Comparison of ENCODE assay signal across 19 cellular contexts in the genomic region with DNA sequence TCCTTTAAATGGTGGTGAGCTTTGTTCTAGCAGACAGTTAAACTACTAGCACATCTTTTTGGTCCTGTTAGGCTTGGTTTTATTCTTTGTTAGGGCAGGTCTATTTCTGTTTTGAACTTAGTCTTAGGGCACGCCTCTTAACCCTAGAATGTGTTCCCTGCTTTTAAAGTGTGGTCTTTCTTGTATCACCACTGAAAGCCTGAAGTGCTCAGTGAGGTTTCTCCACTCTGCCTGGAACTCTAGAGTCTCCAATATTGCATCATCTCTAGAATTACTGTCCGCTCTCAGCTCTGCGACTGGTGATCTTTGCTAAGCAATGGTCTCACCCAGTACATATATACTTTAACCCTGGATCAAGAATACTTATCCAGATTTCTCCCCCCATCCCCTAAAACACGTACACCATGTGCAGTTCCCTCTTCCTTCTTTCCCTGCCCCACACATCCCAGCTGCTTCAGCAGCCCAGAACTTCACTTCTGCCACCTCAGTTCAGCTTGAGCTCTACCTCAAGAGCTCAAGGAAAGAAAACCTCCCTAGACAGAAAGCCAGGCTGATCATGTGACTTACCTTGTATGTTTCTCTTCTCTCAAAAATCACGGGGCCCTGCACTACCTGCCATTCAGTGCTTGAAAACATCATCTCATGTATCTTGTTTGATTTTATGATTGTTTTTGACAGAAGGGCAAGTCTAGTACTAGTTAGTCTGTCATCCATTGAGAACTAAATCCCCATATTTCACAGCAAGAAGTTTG. TPM values are rescaled to one million over a fixed set of nuclear protein-coding genes. Genes with fewer than 3 reads are reported as not detected.
DNase-seq lines count a peak whose midpoint lies in the region; ATAC-seq and TF ChIP-seq lines count a peak whose summit lies in the region.
"Had no signal": no experiment of that assay in that cellular context is flagged by ENCODE, and none has a peak within 500 bp of the region (broad histone marks: within the 10 kb centered on the region; RNA-seq: fewer than 3 reads in every experiment).

No MANE protein-coding gene starts in this region.

- no peak overlapping the region for H3K4me2 ChIP-seq in mesenchymal stem cell (ENCODE audit: low read length, poor library complexity, severe bottlenecking)
- H3K4me2 ChIP-seq: BLaER1 had no signal

- no peaks in the 10 kb centered on the region for H3K27me3 ChIP-seq in CD8-positive, alpha-beta memory T cell (ENCODE audit: insufficient read depth, low read length, poor library complexity, severe bottlenecking)
- H3K27me3 ChIP-seq in mesenchymal stem cell (ENCODE audit: control insufficient read depth in 1 of 2, insufficient read depth in 1 of 2, low read length in 2 of 2) = peaks cover 0 to 10% of the 10 kb centered on the region in 2 experiments
- H3K27me3 ChIP-seq: BLaER1 had no signal

- no peak overlapping the region for H2AFZ ChIP-seq in mesenchymal stem cell (ENCODE audit: low read depth, low read length)

- H3K4me1 Mint-ChIP-seq in CD8-positive, alpha-beta memory T cell = peaks cover 62 to 74% (median 70%) of the 10 kb centered on the region in 3 donors
- H3K4me1 Mint-ChIP-seq in activated B cell treated with CpG ODN at 0.5 μM for 24 hours = peaks cover 83% of the 10 kb centered on the region

- H4K8ac ChIP-seq in mesenchymal stem cell (ENCODE audit: low read length) = no peak overlapping the region

- no peaks in the 10 kb centered on the region for H3K9me3 ChIP-seq in CD8-positive, alpha-beta memory T cell (ENCODE audit: low read length)
- no peaks in the 10 kb centered on the region for H3K9me3 ChIP-seq in mesenchymal stem cell (ENCODE audit: control insufficient read depth, low read length)
- H3K9me3 ChIP-seq: BLaER1, mucosa of descending colon, thoracic aorta had no signal

- H4K91ac ChIP-seq in mesenchymal stem cell (ENCODE audit: low read length) = no peak overlapping the region

- no peak for DNase-seq in CD8-positive, alpha-beta memory T cell
- DNase-seq in activated B cell treated with CpG ODN at 0.5 μM for 24 hours (no peak), mesenchymal stem cell (peak; percentile 52), mucosa of gallbladder (ENCODE audit: low spot score) (no peak), DMS79 (lab: John Stamatoyannopoulos, UW) (no peak), NCI-H526 treated with DMSO at 0.1 percent for 48 hours (lab: John Stamatoyannopoulos, UW) (no peak)
- DNase-seq: dermis blood vessel endothelial cell; head of caudate nucleus; kidney; mucosa of descending colon; NCI-H1092 treated with DMSO at 0.1 percent for 48 hours; NCI-H2171; NK-92 treated with Interleukin-12 subunit alpha and Interleukin-12 subunit beta, amount 100 ng/mL, for 24 hours had no signal

- H2BK5ac ChIP-seq in mesenchymal stem cell (ENCODE audit: low read depth, low read length, poor library complexity, severe bottlenecking) = no peak overlapping the region

- H3K18ac ChIP-seq in mesenchymal stem cell (ENCODE audit: low read depth in 1 of 2, low read length in 2 of 2) = no peak overlapping the region

- H3K9me3 Mint-ChIP-seq in CD8-positive, alpha-beta memory T cell = peaks cover 5 to 15% (median 9%) of the 10 kb centered on the region in 5 donors
- peaks cover 3% of the 10 kb centered on the region for H3K9me3 Mint-ChIP-seq in activated B cell treated with CpG ODN at 0.5 μM for 24 hours

- peaks cover 48% of the 10 kb centered on the region for H3K4me1 ChIP-seq in CD8-positive, alpha-beta memory T cell (ENCODE audit: insufficient read depth, low read length)
- H3K4me1 ChIP-seq in mesenchymal stem cell (ENCODE audit: control insufficient read depth, insufficient read depth, low read depth, low read length) = no peaks in the 10 kb centered on the region

- H3K27ac ChIP-seq in CD8-positive, alpha-beta memory T cell (ENCODE audit: low read depth, low read length) = no peak overlapping the region
- no peak overlapping the region for H3K27ac ChIP-seq in mesenchymal stem cell (ENCODE audit: low read length, poor library complexity, severe bottlenecking)
- H3K27ac ChIP-seq: BLaER1, thoracic aorta, VCaP had no signal

- H3K14ac ChIP-seq in mesenchymal stem cell (ENCODE audit: low read length in 2 of 2) = no peak overlapping the region

- POLR2A ChIA-PET in CD8-positive, alpha-beta memory T cell (lab: Charles Lee) = interaction anchor here (0.6 to 3.4 kb wide), 4 partner anchors 9 to 59 kb away, joined by 3 to 19 read pairs (median 12); a partner anchor contains a TSS
- POLR2A ChIA-PET in activated B cell treated with CpG ODN at 0.5 μM for 24 hours (lab: Charles Lee) = interaction anchor here (0.7 to 38.9 kb wide), 5 partner anchors 9 to 93 kb away, joined by 3 to 1269 read pairs (median 13); a partner anchor contains a TSS

- intact Hi-C loops in activated B cell treated with CpG ODN at 0.5 μM for 24 hours (cut with micrococcal nuclease) = loop anchor here (2.0 kb wide), 1 partner anchor 299 kb away; a partner anchor contains a TSS

- CTCF ChIA-PET in CD8-positive, alpha-beta memory T cell (lab: Charles Lee) = interaction anchor here (0.9 to 2.5 kb wide), 5 partner anchors 8 to 131 kb away, joined by 4 to 18 read pairs (median 5); no protein-coding TSS in a partner anchor
- CTCF ChIA-PET in activated B cell treated with CpG ODN at 0.5 μM for 24 hours (lab: Charles Lee) = interaction anchor here (0.7 to 3.6 kb wide), 6 partner anchors 9 to 131 kb away, joined by 3 to 15 read pairs (median 5); no protein-coding TSS in a partner anchor

- no peak overlapping the region for H2BK120ac ChIP-seq in mesenchymal stem cell (ENCODE audit: low read depth, low read length)

- no peak overlapping the region for H3K9ac ChIP-seq in mesenchymal stem cell (ENCODE audit: low read length)
- H3K9ac ChIP-seq: BLaER1 had no signal

- peak overlapping the region in 1 of 2 experiments; percentile 8 for H3K4ac ChIP-seq in mesenchymal stem cell (ENCODE audit: low read depth in 1 of 2, low read length in 2 of 2)

- TF ChIP-seq CTCF in activated B cell treated with CpG ODN at 0.5 μM for 24 hours (IDR thresholded peaks at IDR 0.05) = no peak

- H3K23ac ChIP-seq in mesenchymal stem cell (ENCODE audit: low read length in 2 of 2) = no peak overlapping the region

- peak overlapping the region in 6 of 7 donors; percentile 6 to 69 (median 22) for H3K4me3 Mint-ChIP-seq in CD8-positive, alpha-beta memory T cell
- H3K4me3 Mint-ChIP-seq in activated B cell treated with CpG ODN at 0.5 μM for 24 hours = peak overlapping the region; percentile 44

- 88% methylated on average over 4 of the region's 5 CpGs for WGBS in mesenchymal stem cell

- no peak overlapping the region for H3K4me3 ChIP-seq in CD8-positive, alpha-beta memory T cell (ENCODE audit: low read length)
- H3K4me3 ChIP-seq in mesenchymal stem cell (ENCODE audit: insufficient read depth in 1 of 2, low read depth in 1 of 2, low read length in 2 of 2) = no peak overlapping the region
- H3K4me3 ChIP-seq: BLaER1, mucosa of descending colon, thoracic aorta had no signal

- H3K79me1 ChIP-seq in mesenchymal stem cell (replicated peaks; ENCODE audit: low read length, poor library complexity, severe bottlenecking) = no peaks in the 10 kb centered on the region

- no peak overlapping the region for H2AK5ac ChIP-seq in mesenchymal stem cell (ENCODE audit: low read length, severe bottlenecking)

- H2BK15ac ChIP-seq in mesenchymal stem cell (ENCODE audit: low read depth, poor library complexity, severe bottlenecking) = no peak overlapping the region

- peak overlapping the region; percentile 89 to 99 (median 98) for H3K27ac Mint-ChIP-seq in CD8-positive, alpha-beta memory T cell
- peak overlapping the region; percentile 93 for H3K27ac Mint-ChIP-seq in activated B cell treated with CpG ODN at 0.5 μM for 24 hours
- H3K27ac Mint-ChIP-seq: progenitor cell of endocrine pancreas had no signal

- H3K36me3 Mint-ChIP-seq in CD8-positive, alpha-beta memory T cell = peaks cover 0 to 18% (median 0%) of the 10 kb centered on the region in 3 donors
- no peaks in the 10 kb centered on the region for H3K36me3 Mint-ChIP-seq in activated B cell treated with CpG ODN at 0.5 μM for 24 hours (ENCODE audit: low read depth)

- H3K36me3 ChIP-seq in CD8-positive, alpha-beta memory T cell (ENCODE audit: insufficient read depth, low read length) = no peaks in the 10 kb centered on the region
- no peaks in the 10 kb centered on the region for H3K36me3 ChIP-seq in mesenchymal stem cell (ENCODE audit: control insufficient read depth in 1 of 2, insufficient read depth in 2 of 2, low read depth in 1 of 2, low read length in 2 of 2)
- H3K36me3 ChIP-seq: BLaER1, thoracic aorta had no signal

- ATAC-seq in HG03039 (IDR thresholded peaks at IDR 0.05; ENCODE audit: unreplicated experiment) (peak; percentile 30), activated B cell treated with CpG ODN at 0.5 μM for 24 hours (ENCODE audit: low read depth) (no peak)
- ATAC-seq: esophagus mucosa, mucosa of descending colon had no signal

- H3K27me3 Mint-ChIP-seq in CD8-positive, alpha-beta memory T cell = peaks cover 0 to 2% of the 10 kb centered on the region in 2 donors
- H3K27me3 Mint-ChIP-seq in activated B cell treated with CpG ODN at 0.5 μM for 24 hours = no peaks in the 10 kb centered on the region

- H2BK12ac ChIP-seq in mesenchymal stem cell (ENCODE audit: low read length in 2 of 2) = no peak overlapping the region

RNA-seq across cellular contexts. Expression of a gene that starts 59.9 kb away (rescaled TPM):
- 1 to 10 TPM; 3.7 to 4.1 TPM for total RNA-seq in CD8-positive, alpha-beta memory T cell
- 12.6 TPM for polyA plus RNA-seq in CD8-positive, alpha-beta memory T cell
- total RNA-seq in activated B cell treated with CpG ODN at 0.5 μM for 24 hours = 56.2 and 59.3 TPM in 2 replicates
- polyA plus RNA-seq in mesenchymal stem cell (2013, experiment 1 of 2) = 1.3 TPM
- polyA plus RNA-seq in mesenchymal stem cell (2013, experiment 2 of 2) = 1.3 TPM
- total RNA-seq in mucosa of gallbladder = 8.1 TPM
